Comparison of ENCODE assay signal across 12 cellular contexts in genomic region chr2:229179598-229179997, GRCh38.
"Had no signal": no experiment of that assay in that cellular context is flagged by ENCODE, and none has a peak within 500 bp of the region (broad histone marks: within the 10 kb centered on the region; RNA-seq: fewer than 3 reads in every experiment).

No MANE protein-coding gene starts in this region.

- DNase-seq: activated CD4-positive, alpha-beta T cell treated with anti-CD3 and anti-CD28 coated beads, Interleukin-2, amount 50 U/mL, for 1 hour; activated CD4-positive, CD25-positive, alpha-beta regulatory T cell; activated naive CD4-positive, alpha-beta T cell treated with anti-CD3 and anti-CD28 coated beads, Interleukin-2, amount 10 ng/mL, durations not matched to agents 7 days and 5 days; activated T-cell treated with anti-CD3 and anti-CD28 coated beads for 4 hours; dorsolateral prefrontal cortex; mesendoderm; stimulated activated CD4-positive, alpha-beta T cell treated with anti-CD3 and anti-CD28 coated beads, Interleukin-4, amount 100 ng/mL, for 4 hours; stomach; T-helper 17 cell; tibial artery had no signal

- H3K27ac ChIP-seq: stomach had no signal

- ATAC-seq: activated T-helper 17 cell treated with anti-CD3 and anti-CD28 coated beads, Interleukin-2, amount 50 U/mL, for 72 hours; T-helper 17 cell had no signal

- H3K27me3 ChIP-seq: dorsolateral prefrontal cortex, stomach, tibial artery had no signal

- H3K36me3 ChIP-seq: tibial artery had no signal

- H3K4me3 ChIP-seq: dorsolateral prefrontal cortex, skin epidermis, stomach, tibial artery had no signal

- H3K9me3 ChIP-seq: tibial artery had no signal
